ENCODE assay signal across 17 cellular contexts in genomic region chr2:41937921-41938708, GRCh38.
A peak's percentile ranks its signal among the peaks of the same experiment; 100 is the strongest.
DNase-seq lines count a peak whose midpoint lies in the region; ATAC-seq, FAIRE-seq and TF ChIP-seq lines count a peak whose summit lies in the region.
"Had no signal": no experiment of that assay in that cellular context is flagged by ENCODE, and none has a peak within 500 bp of the region (broad histone marks: within the 10 kb centered on the region; RNA-seq: fewer than 3 reads in every experiment).

No MANE protein-coding gene starts in this region.

- peaks cover 87% of the 10 kb centered on the region for H3K4me1 Mint-ChIP-seq in nephron
- H3K4me1 Mint-ChIP-seq in CD14-positive monocyte: peaks cover 3% of the 10 kb centered on the region
- H3K4me1 Mint-ChIP-seq: naive thymus-derived CD8-positive, alpha-beta T cell; stimulated activated naive CD8-positive, alpha-beta T cell treated with anti-CD3 and anti-CD28 coated beads, Interleukin-15, amount 100 ng/mL, for 72 hours had no signal

- BruUV-seq in HepG2 (replicated peaks; lab: Mats Ljungman, UMichigan): no TSS peak

- CTCF ChIA-PET in HepG2 (lab: Yijun Ruan, JAX; ENCODE audit: low intra/inter-chr PET ratio, low total read pairs): no interaction called here

- POLR2A ChIA-PET in HepG2 (lab: Yijun Ruan, JAX): no interaction called here

- H3K27ac Mint-ChIP-seq in nephron: peak overlapping the region; percentile 89 to 99 (median 99)
- H3K27ac Mint-ChIP-seq in CD14-positive monocyte: no peak overlapping the region
- H3K27ac Mint-ChIP-seq: activated CD8-positive, alpha-beta T cell treated with anti-CD3 and anti-CD28 coated beads for 36 hours; stimulated activated naive CD8-positive, alpha-beta T cell treated with anti-CD3 and anti-CD28 coated beads, Interleukin-15, amount 100 ng/mL, for 72 hours had no signal

- H3K9ac ChIP-seq in liver (ENCODE audit: low read depth in 1 of 2, low read length in 2 of 2) (no peak overlapping the region), HepG2 (ENCODE audit: insufficient read depth, low read depth, low read length) (no peak overlapping the region)

- no peaks in the 10 kb centered on the region for H4K20me1 ChIP-seq in HepG2 (ENCODE audit: insufficient read depth, low read length)

- TF ChIP-seq POLR2A in HepG2 (IDR thresholded peaks at IDR 0.05; ENCODE audit: insufficient read depth in 1 of 2, low read depth in 2 of 2, low read length in 2 of 2) (no peak), GM12891 (IDR thresholded peaks at IDR 0.05; ENCODE audit: low read depth, low read length) (no peak)

- no peak for ATAC-seq in HepG2
- ATAC-seq: activated CD8-positive, alpha-beta T cell treated with anti-CD3 and anti-CD28 coated beads for 36 hours; left colon; naive thymus-derived CD8-positive, alpha-beta T cell had no signal

- H3K4me1 ChIP-seq in liver (ENCODE audit: control insufficient read depth in 4 of 4, insufficient read depth in 4 of 4, low read length in 3 of 4) (no peaks in the 10 kb centered on the region), HepG2 (ENCODE audit: insufficient read depth, low read length) (no peaks in the 10 kb centered on the region)
- H3K4me1 ChIP-seq in effector memory CD4-positive, alpha-beta T cell (ENCODE audit: control insufficient read depth, insufficient read depth, low read length, poor library complexity, severe bottlenecking): no peaks in the 10 kb centered on the region

- H3K4me2 ChIP-seq in HepG2 (ENCODE audit: low read depth, low read length): no peak overlapping the region

- H3K9me3 ChIP-seq in liver (ENCODE audit: control insufficient read depth in 4 of 4, low read length in 3 of 4) (no peaks in the 10 kb centered on the region), HepG2 (ENCODE audit: low read length) (no peaks in the 10 kb centered on the region)
- H3K9me3 ChIP-seq in effector memory CD4-positive, alpha-beta T cell (ENCODE audit: control insufficient read depth, low read length): no peaks in the 10 kb centered on the region

- TF ChIP-seq RAD21 in liver (IDR thresholded peaks at IDR 0.05): no peak
- TF ChIP-seq RAD21 in HepG2 (CRISPR knock-in tag; IDR thresholded peaks at IDR 0.05): no peak

- H3K9me3 Mint-ChIP-seq in nephron (no peaks in the 10 kb centered on the region), CD14-positive monocyte (peaks cover 0 to 2% (median 0%) of the 10 kb centered on the region in 7 donors)
- H3K9me3 Mint-ChIP-seq: activated CD8-positive, alpha-beta T cell treated with anti-CD3 and anti-CD28 coated beads for 36 hours; naive thymus-derived CD8-positive, alpha-beta T cell; stimulated activated naive CD8-positive, alpha-beta T cell treated with anti-CD3 and anti-CD28 coated beads, Interleukin-15, amount 100 ng/mL, for 72 hours had no signal

- H3K4me3 ChIP-seq in liver (ENCODE audit: low read depth in 1 of 3, low read length in 3 of 3) (no peak overlapping the region), HepG2 (replicated peaks in 1 of 3; ENCODE audit: insufficient read depth in 1 of 3, low read depth in 2 of 3, low read length in 3 of 3) (no peak overlapping the region), fibroblast of pulmonary artery (replicated peaks; ENCODE audit: low read depth, low read length) (no peak overlapping the region)
- H3K4me3 ChIP-seq in effector memory CD4-positive, alpha-beta T cell (ENCODE audit: insufficient read depth, low read depth, low read length, poor library complexity, severe bottlenecking): no peak overlapping the region

- no peak for DNase-seq in HepG2 (ENCODE audit: low spot score)
- DNase-seq in fibroblast of pulmonary artery (ENCODE audit: low read depth): peak; percentile 62
- no peak for DNase-seq in H4 (ENCODE audit: low spot score)
- DNase-seq in CD14-positive monocyte (ENCODE audit: low spot score): no peak
- no peak for DNase-seq in GM12891 (ENCODE audit: insufficient read length, low spot score)
- DNase-seq in effector memory CD4-positive, alpha-beta T cell: no peak
- DNase-seq: activated CD8-positive, alpha-beta T cell treated with anti-CD3 and anti-CD28 coated beads for 36 hours; activated effector memory CD4-positive, alpha-beta T cell treated with anti-CD3 and anti-CD28 coated beads, Interleukin-2, amount 50 U/mL, for 16 hours; brain microvascular endothelial cell; left colon; naive thymus-derived CD8-positive, alpha-beta T cell; NCI-H1417 treated with DMSO at 0.1 percent for 48 hours; NCI-H524 treated with DMSO at 0.1 percent for 48 hours; stimulated activated naive CD8-positive, alpha-beta T cell treated with anti-CD3 and anti-CD28 coated beads, Interleukin-15, amount 100 ng/mL, for 72 hours had no signal

- in situ Hi-C loops in HepG2 (cut with HindIII; ENCODE audit: extremely low pct_ligation_motif_present, low pct_unique_long_range_greater_than_20kb): no loop called here

- H3K27ac ChIP-seq in liver (ENCODE audit: low read depth in 1 of 2, low read length in 2 of 2) (peak overlapping the region in 1 of 2 donors; percentile 33), HepG2 (ENCODE audit: extremely low read length, insufficient read depth, low read length) (no peak overlapping the region)
- no peak overlapping the region for H3K27ac ChIP-seq in effector memory CD4-positive, alpha-beta T cell (ENCODE audit: insufficient read depth, low read length, poor library complexity, severe bottlenecking)
- H3K27ac ChIP-seq: brain microvascular endothelial cell had no signal

- no peak overlapping the region for H2AFZ ChIP-seq in HepG2 (ENCODE audit: low read length)

- H3K4me3 Mint-ChIP-seq in nephron (peak overlapping the region in 1 of 3 experiments; percentile 13), CD14-positive monocyte (no peak overlapping the region)
- H3K4me3 Mint-ChIP-seq: activated CD8-positive, alpha-beta T cell treated with anti-CD3 and anti-CD28 coated beads for 36 hours; naive thymus-derived CD8-positive, alpha-beta T cell; stimulated activated naive CD8-positive, alpha-beta T cell treated with anti-CD3 and anti-CD28 coated beads, Interleukin-15, amount 100 ng/mL, for 72 hours had no signal

- intact Hi-C loops in HepG2 (cut with micrococcal nuclease; ENCODE audit: unreplicated experiment) (no loop called here), CD14-positive monocyte (cut with micrococcal nuclease) (no loop called here)

- H3K36me3 ChIP-seq in liver (ENCODE audit: control insufficient read depth in 4 of 4, insufficient read depth in 3 of 4, low read depth in 1 of 4, low read length in 3 of 4) (no peaks in the 10 kb centered on the region), HepG2 (replicated peaks in 1 of 2; ENCODE audit: control insufficient read depth in 1 of 2, insufficient read depth in 2 of 2, low read length in 2 of 2) (no peaks in the 10 kb centered on the region)
- no peaks in the 10 kb centered on the region for H3K36me3 ChIP-seq in effector memory CD4-positive, alpha-beta T cell (ENCODE audit: control insufficient read depth, insufficient read depth, low read length)
- H3K36me3 ChIP-seq: brain microvascular endothelial cell had no signal

- FAIRE-seq in HepG2 (lab: Jason Lieb, UNC) (no peak), GM12891 (lab: Jason Lieb, UNC) (no peak)
- FAIRE-seq: A204.1 had no signal

- no peak for TF ChIP-seq EP300 in HepG2 (IDR thresholded peaks at IDR 0.05; ENCODE audit: low read depth in 2 of 2, low read length in 2 of 2)
- no peak for TF ChIP-seq EP300 in HepG2 (CRISPR knock-in tag; IDR thresholded peaks at IDR 0.05; ENCODE audit: borderline replicate concordance)

- 56% methylated on average over 9 of the region's 9 CpGs for WGBS in liver
- 4% methylated on average over 9 of the region's 9 CpGs for WGBS in HepG2 (ENCODE audit: low lambda C conversion rate)

- H3K36me3 Mint-ChIP-seq in nephron (ENCODE audit: low read depth) (no peaks in the 10 kb centered on the region), CD14-positive monocyte (no peaks in the 10 kb centered on the region)
- H3K36me3 Mint-ChIP-seq: naive thymus-derived CD8-positive, alpha-beta T cell had no signal

- H3K79me2 ChIP-seq in HepG2 (ENCODE audit: insufficient read depth, low read length): no peaks in the 10 kb centered on the region

- TF ChIP-seq CTCF in liver (IDR thresholded peaks at IDR 0.05; ENCODE audit: low read depth, low read length, missing input control): no peak
- no peak for TF ChIP-seq CTCF in HepG2 (CRISPR knock-in tag; IDR thresholded peaks at IDR 0.05)
- TF ChIP-seq CTCF in fibroblast of pulmonary artery (IDR thresholded peaks at IDR 0.05; ENCODE audit: low read length, missing control alignments): no peak
- TF ChIP-seq CTCF in nephron (IDR thresholded peaks at IDR 0.05; ENCODE audit: unreplicated experiment in 3 of 3): no peak
- TF ChIP-seq CTCF in CD14-positive monocyte (IDR thresholded peaks at IDR 0.05): no peak

- H3K27me3 Mint-ChIP-seq in nephron (ENCODE audit: low read depth): peaks cover 4% of the 10 kb centered on the region
- H3K27me3 Mint-ChIP-seq in CD14-positive monocyte (ENCODE audit: low read depth in 3 of 3): peaks cover 2 to 3% (median 2%) of the 10 kb centered on the region in 3 donors

- H3K27me3 ChIP-seq in liver (ENCODE audit: control insufficient read depth in 4 of 4, insufficient read depth in 4 of 4, low read length in 3 of 4) (no peaks in the 10 kb centered on the region), HepG2 (ENCODE audit: control insufficient read depth in 1 of 2, insufficient read depth in 2 of 2, low read length in 2 of 2) (peaks cover 0 to 22% of the 10 kb centered on the region in 2 experiments; a peak in 2 of 5 replicates)
- H3K27me3 ChIP-seq in effector memory CD4-positive, alpha-beta T cell (replicated peaks; ENCODE audit: control insufficient read depth, insufficient read depth, low read length, poor library complexity, severe bottlenecking): peaks cover 3% of the 10 kb centered on the region
- H3K27me3 ChIP-seq: brain microvascular endothelial cell had no signal

TF ChIP-seq in liver, 16 proteins besides CTCF, POLR2A, EP300 and RAD21:
- TF ChIP-seq NR2F2 (IDR thresholded peaks at IDR 0.05) (peak; percentile 27), RXRA (IDR thresholded peaks at IDR 0.05) (no peak)

TF ChIP-seq in HepG2, 621 proteins besides CTCF, POLR2A, EP300 and RAD21 (continues in another document):
- TF ChIP-seq ZNF629 (CRISPR knock-in tag; conservative IDR thresholded peaks at IDR 0.05): no peak
- TF ChIP-seq ZNF552 (CRISPR knock-in tag; IDR thresholded peaks at IDR 0.05; ENCODE audit: borderline replicate concordance): no peak

TF ChIP-seq in GM12891, 5 proteins besides CTCF, POLR2A, EP300 and RAD21:
- no peak for TF ChIP-seq SPI1 (IDR thresholded peaks at IDR 0.05; ENCODE audit: low read depth, low read length)
- no peak for TF ChIP-seq TAF1 (IDR thresholded peaks at IDR 0.05; ENCODE audit: low read depth, low read length)
- TF ChIP-seq POLR2AphosphoS5 (IDR thresholded peaks at IDR 0.05; ENCODE audit: low read depth, low read length): no peak
- TF ChIP-seq POU2F2 (IDR thresholded peaks at IDR 0.05; ENCODE audit: low read depth, low read length): no peak
- no peak for TF ChIP-seq PAX5 (IDR thresholded peaks at IDR 0.05; ENCODE audit: insufficient read depth, low read length, severe bottlenecking)

Comparison
In these comparisons a context has a peak if more than half of its experiments do, and no peak if none do; other contexts are left out.
1. H3K27ac Mint-ChIP-seq: peak in nephron (3 of 3); none in CD14-positive monocyte (0 of 7).